17 cellular contexts compared by ENCODE assay signal in the genomic region with DNA sequence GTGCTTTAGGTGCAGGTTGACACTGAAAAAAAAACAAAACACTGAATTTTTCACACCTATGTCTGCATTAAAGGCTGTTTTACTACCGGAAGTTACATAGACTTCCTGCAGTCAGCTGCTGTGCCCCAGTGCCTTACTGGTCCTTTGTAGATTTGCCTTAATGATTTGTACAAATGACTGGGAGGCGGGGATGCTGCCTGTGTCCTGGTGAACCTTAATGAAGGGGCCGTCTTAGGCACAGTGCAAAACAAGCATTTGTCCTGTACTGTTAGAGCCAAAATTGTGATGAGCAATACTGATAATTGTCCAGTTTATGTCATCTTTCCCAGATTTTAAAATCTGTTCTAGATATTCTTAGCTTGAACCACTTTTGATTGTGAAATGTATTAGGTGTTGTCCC.
DNase-seq lines count a peak whose midpoint lies in the region; ATAC-seq, FAIRE-seq and TF ChIP-seq lines count a peak whose summit lies in the region.
"Had no signal": no experiment of that assay in that cellular context is flagged by ENCODE, and none has a peak within 500 bp of the region (broad histone marks: within the 10 kb centered on the region; RNA-seq: fewer than 3 reads in every experiment).

No MANE protein-coding gene starts in this region.

- H4K20me1 ChIP-seq in HepG2 (ENCODE audit: insufficient read depth, low read length) = no peaks in the 10 kb centered on the region

- in situ Hi-C loops in HepG2 (cut with HindIII; ENCODE audit: extremely low pct_ligation_motif_present, low pct_unique_long_range_greater_than_20kb) = no loop called here

- H3K27me3 ChIP-seq in Peyer's patch (no peaks in the 10 kb centered on the region), A673 (replicated peaks; ENCODE audit: insufficient read depth, low read depth, low read length, poor library complexity) (no peaks in the 10 kb centered on the region), HepG2 (ENCODE audit: control insufficient read depth in 1 of 2, insufficient read depth in 2 of 2, low read length in 2 of 2) (no peaks in the 10 kb centered on the region; a peak in 1 of 5 replicates)
- H3K27me3 ChIP-seq: body of pancreas had no signal

- H3K9me3 ChIP-seq in Peyer's patch (no peaks in the 10 kb centered on the region), A673 (ENCODE audit: low read depth, low read length, poor library complexity, severe bottlenecking) (no peaks in the 10 kb centered on the region), HepG2 (ENCODE audit: low read length) (no peaks in the 10 kb centered on the region)
- H3K9me3 ChIP-seq: body of pancreas had no signal

- no peak overlapping the region for H3K27ac ChIP-seq in Peyer's patch
- H3K27ac ChIP-seq in A673 (ENCODE audit: low read depth, low read length, poor library complexity, severe bottlenecking) = no peak overlapping the region
- H3K27ac ChIP-seq in HepG2 (ENCODE audit: extremely low read length, insufficient read depth, low read length) = no peak overlapping the region
- H3K27ac ChIP-seq: body of pancreas, RWPE1 had no signal

- H3K36me3 ChIP-seq in Peyer's patch (peaks cover 0 to 19% (median 0%) of the 10 kb centered on the region in 3 donors), A673 (ENCODE audit: insufficient read depth, low read length, poor library complexity, severe bottlenecking) (peaks cover 30% of the 10 kb centered on the region), HepG2 (replicated peaks in 1 of 2; ENCODE audit: control insufficient read depth in 1 of 2, insufficient read depth in 2 of 2, low read length in 2 of 2) (peaks cover 15 to 35% of the 10 kb centered on the region in 2 experiments)

- DNase-seq in activated T-helper 1 cell treated with Interleukin-2 at 50 U/mL for 16 hours (ENCODE audit: low read depth) = peak; percentile 10
- DNase-seq in activated T-helper 1 cell treated with anti-CD3 and anti-CD28 coated beads, Interleukin-12 subunit alpha, Interleukin-12 subunit beta, Interleukin-2, Interleukin-4 antibody, amounts not matched to agents 30 ng/mL and 10 ng/mL and 1 ng/mL, durations not matched to agents 14 hours and 24 hours and 36 hours (ENCODE audit: low spot score) = no peak
- peak in 2 of 3 donors; percentile 21 to 49 for DNase-seq in Peyer's patch
- DNase-seq in effector CD4-positive, alpha-beta T cell = peak; percentile 8
- DNase-seq in renal cortical epithelial cell (ENCODE audit: low read depth) = peak; percentile 27
- no peak for DNase-seq in A673 (ENCODE audit: low spot score)
- no peak for DNase-seq in SK-N-DZ (ENCODE audit: low spot score)
- DNase-seq in HepG2 (ENCODE audit: low spot score) = no peak
- DNase-seq: DMS153; erythroblast; NCI-H1092; NCI-H510A treated with DMSO at 0.1 percent for 48 hours; stimulated activated naive CD4-positive, alpha-beta T cell treated with Interleukin-2 at 50 U/mL for 16 hours had no signal

- TF ChIP-seq EP300 in HepG2 (IDR thresholded peaks at IDR 0.05; ENCODE audit: low read depth in 2 of 2, low read length in 2 of 2) (no peak), HepG2 (CRISPR knock-in tag; IDR thresholded peaks at IDR 0.05; ENCODE audit: borderline replicate concordance) (no peak)

- no peaks in the 10 kb centered on the region for H3K27me3 Mint-ChIP-seq in activated T-helper 1 cell treated with anti-CD3 and anti-CD28 coated beads, Interleukin-12 subunit alpha, Interleukin-12 subunit beta, Interleukin-2, Interleukin-4 antibody, amounts not matched to agents 30 ng/mL and 10 ng/mL and 1 ng/mL, durations not matched to agents 14 hours and 24 hours and 36 hours (ENCODE audit: insufficient read depth)
- H3K27me3 Mint-ChIP-seq: progenitor cell of endocrine pancreas had no signal

- H3K36me3 Mint-ChIP-seq in activated T-helper 1 cell treated with anti-CD3 and anti-CD28 coated beads, Interleukin-12 subunit alpha, Interleukin-12 subunit beta, Interleukin-2, Interleukin-4 antibody, amounts not matched to agents 30 ng/mL and 10 ng/mL and 1 ng/mL, durations not matched to agents 14 hours and 24 hours and 36 hours (ENCODE audit: low read depth) = peaks cover 11% of the 10 kb centered on the region

- H3K27ac Mint-ChIP-seq in activated T-helper 1 cell treated with anti-CD3 and anti-CD28 coated beads, Interleukin-12 subunit alpha, Interleukin-12 subunit beta, Interleukin-2, Interleukin-4 antibody, amounts not matched to agents 30 ng/mL and 10 ng/mL and 1 ng/mL, durations not matched to agents 14 hours and 24 hours and 36 hours = no peak overlapping the region
- H3K27ac Mint-ChIP-seq: progenitor cell of endocrine pancreas had no signal

- no peak for TF ChIP-seq CTCF in Peyer's patch (IDR thresholded peaks at IDR 0.05)
- no peak for TF ChIP-seq CTCF in A673 (conservative IDR thresholded peaks at IDR 0.05; ENCODE audit: low read depth, low read length)
- TF ChIP-seq CTCF in HepG2 (CRISPR knock-in tag; IDR thresholded peaks at IDR 0.05) = no peak

- H2AFZ ChIP-seq in HepG2 (ENCODE audit: low read length) = no peak overlapping the region

- H3K79me2 ChIP-seq in HepG2 (ENCODE audit: insufficient read depth, low read length) = no peaks in the 10 kb centered on the region

- H3K9ac ChIP-seq in HepG2 (ENCODE audit: insufficient read depth, low read depth, low read length) = no peak overlapping the region

- WGBS in HepG2 (ENCODE audit: low lambda C conversion rate) = 90% methylated on average over 3 of the region's 3 CpGs

- H3K4me3 ChIP-seq in Peyer's patch (no peak overlapping the region), A673 (ENCODE audit: low read depth, low read length, poor library complexity, severe bottlenecking) (no peak overlapping the region), HepG2 (replicated peaks in 1 of 3; ENCODE audit: insufficient read depth in 1 of 3, low read depth in 2 of 3, low read length in 3 of 3) (no peak overlapping the region)
- H3K4me3 ChIP-seq: body of pancreas had no signal

- H3K4me2 ChIP-seq in HepG2 (ENCODE audit: low read depth, low read length) = no peak overlapping the region

- no peak for TF ChIP-seq POLR2A in Peyer's patch (IDR thresholded peaks at IDR 0.05)
- TF ChIP-seq POLR2A in HepG2 (IDR thresholded peaks at IDR 0.05; ENCODE audit: insufficient read depth in 1 of 2, low read depth in 2 of 2, low read length in 2 of 2) = no peak

- CTCF ChIA-PET in A673 (lab: Charles Lee) (interaction anchor here (0.7 kb wide), 1 partner anchor 31 kb away, joined by 3 read pairs; no protein-coding TSS in a partner anchor), HepG2 (lab: Yijun Ruan, JAX; ENCODE audit: low intra/inter-chr PET ratio, low total read pairs) (no interaction called here)

- BruUV-seq in A673 (replicated peaks; lab: Mats Ljungman, UMichigan) = no TSS peak
- no TSS peak for BruUV-seq in HepG2 (replicated peaks; lab: Mats Ljungman, UMichigan)

- no peak for TF ChIP-seq RAD21 in HepG2 (CRISPR knock-in tag; IDR thresholded peaks at IDR 0.05)

- FAIRE-seq in HepG2 (lab: Jason Lieb, UNC) = no peak
- FAIRE-seq: HTR-8/SVneo had no signal

- POLR2A ChIA-PET in A673 (lab: Charles Lee; ENCODE audit: low non-redundant PET) = no interaction called here
- POLR2A ChIA-PET in HepG2 (lab: Yijun Ruan, JAX) = no interaction called here

- ATAC-seq in HepG2 = no peak
- ATAC-seq: body of pancreas had no signal

- H3K4me1 Mint-ChIP-seq in activated T-helper 1 cell treated with anti-CD3 and anti-CD28 coated beads, Interleukin-12 subunit alpha, Interleukin-12 subunit beta, Interleukin-2, Interleukin-4 antibody, amounts not matched to agents 30 ng/mL and 10 ng/mL and 1 ng/mL, durations not matched to agents 14 hours and 24 hours and 36 hours (ENCODE audit: low read depth) = peaks cover 9% of the 10 kb centered on the region

- H3K9me3 Mint-ChIP-seq in activated T-helper 1 cell treated with anti-CD3 and anti-CD28 coated beads, Interleukin-12 subunit alpha, Interleukin-12 subunit beta, Interleukin-2, Interleukin-4 antibody, amounts not matched to agents 30 ng/mL and 10 ng/mL and 1 ng/mL, durations not matched to agents 14 hours and 24 hours and 36 hours = no peaks in the 10 kb centered on the region

- H3K4me1 ChIP-seq in Peyer's patch (no peaks in the 10 kb centered on the region), A673 (ENCODE audit: insufficient read depth, low read length, poor library complexity, severe bottlenecking) (no peaks in the 10 kb centered on the region), HepG2 (ENCODE audit: insufficient read depth, low read length) (no peaks in the 10 kb centered on the region)
- H3K4me1 ChIP-seq: body of pancreas had no signal

- intact Hi-C loops in activated T-helper 1 cell treated with anti-CD3 and anti-CD28 coated beads, Interleukin-12 subunit alpha, Interleukin-12 subunit beta, Interleukin-2, Interleukin-4 antibody, amounts not matched to agents 30 ng/mL and 10 ng/mL and 1 ng/mL, durations not matched to agents 14 hours and 24 hours and 36 hours (cut with micrococcal nuclease) = no loop called here
- intact Hi-C loops in A673 (cut with micrococcal nuclease; ENCODE audit: unreplicated experiment) = no loop called here
- intact Hi-C loops in HepG2 (cut with micrococcal nuclease; ENCODE audit: unreplicated experiment) = no loop called here

- no peak overlapping the region for H3K4me3 Mint-ChIP-seq in activated T-helper 1 cell treated with anti-CD3 and anti-CD28 coated beads, Interleukin-12 subunit alpha, Interleukin-12 subunit beta, Interleukin-2, Interleukin-4 antibody, amounts not matched to agents 30 ng/mL and 10 ng/mL and 1 ng/mL, durations not matched to agents 14 hours and 24 hours and 36 hours

TF ChIP-seq in HepG2, 621 proteins besides CTCF, POLR2A, EP300 and RAD21 (continues in another document):
- TF ChIP-seq ZNF761 (CRISPR knock-in tag; conservative IDR thresholded peaks at IDR 0.05) (no peak), RELA (CRISPR knock-in tag; IDR thresholded peaks at IDR 0.05) (no peak), CENPT (CRISPR knock-in tag; IDR thresholded peaks at IDR 0.05; ENCODE audit: low read depth) (no peak), KDM3A (CRISPR knock-in tag; IDR thresholded peaks at IDR 0.05; ENCODE audit: low read depth) (no peak), RXRA (CRISPR knock-in tag; IDR thresholded peaks at IDR 0.05) (no peak), TCF12 (IDR thresholded peaks at IDR 0.05) (no peak), TCF12 (CRISPR knock-in tag; IDR thresholded peaks at IDR 0.05) (no peak)

Comparison
In these comparisons a context has a peak if more than half of its experiments do, and no peak if none do; other contexts are left out.
1. DNase-seq: peak in activated T-helper 1 cell treated with Interleukin-2 at 50 U/mL for 16 hours (single experiment), Peyer's patch (2 of 3), effector CD4-positive, alpha-beta T cell (single experiment) and renal cortical epithelial cell (single experiment); none in activated T-helper 1 cell treated with anti-CD3 and anti-CD28 coated beads, Interleukin-12 subunit alpha, Interleukin-12 subunit beta, Interleukin-2, Interleukin-4 antibody, amounts not matched to agents 30 ng/mL and 10 ng/mL and 1 ng/mL, durations not matched to agents 14 hours and 24 hours and 36 hours (single experiment), A673 (single experiment), SK-N-DZ (single experiment) and HepG2 (single experiment).